In genomic region chr6:77457720-77458349, GRCh38 we compare ENCODE assay signal across 8 cellular contexts. TPM values are rescaled to one million over a fixed set of nuclear protein-coding genes. Genes with fewer than 3 reads are reported as not detected.
A peak's percentile ranks its signal among the peaks of the same experiment; 100 is the strongest.
DNase-seq lines count a peak whose midpoint lies in the region; ATAC-seq and TF ChIP-seq lines count a peak whose summit lies in the region.

No MANE protein-coding gene starts in this region.

- peaks cover 29% of the 10 kb centered on the region for H3K27me3 Mint-ChIP-seq in activated CD8-positive, alpha-beta T cell treated with anti-CD3 and anti-CD28 coated beads for 36 hours

- TF ChIP-seq POLR2A in sigmoid colon (IDR thresholded peaks at IDR 0.05), result no peak

- intact Hi-C loops in activated CD8-positive, alpha-beta T cell treated with anti-CD3 and anti-CD28 coated beads for 36 hours (cut with micrococcal nuclease), result loop anchor here (5.0 kb wide), 2 partner anchors 1526 to 1566 kb away; no protein-coding TSS in a partner anchor
- intact Hi-C loops in sigmoid colon (cut with DNase I), result loop anchor here (10.0 kb wide), 1 partner anchor 1523 kb away; no protein-coding TSS in a partner anchor

- peaks cover 10% of the 10 kb centered on the region for H3K4me1 ChIP-seq in cardiac muscle cell (ENCODE audit: low read depth)
- peaks cover 0 to 5% (median under 1%) of the 10 kb centered on the region in 4 donors for H3K4me1 ChIP-seq in sigmoid colon

- no peak for TF ChIP-seq EP300 in sigmoid colon (IDR thresholded peaks at IDR 0.05)

- POLR2A ChIA-PET in activated CD8-positive, alpha-beta T cell treated with anti-CD3 and anti-CD28 coated beads for 36 hours (lab: Charles Lee), result no interaction called here

- H3K27ac ChIP-seq in cardiac muscle cell, result no peak overlapping the region
- H3K27ac ChIP-seq in sigmoid colon, result peak overlapping the region in 1 of 4 donors; percentile 35

- H3K9me3 ChIP-seq in cardiac muscle cell (ENCODE audit: low read depth) (no peaks in the 10 kb centered on the region), sigmoid colon (no peaks in the 10 kb centered on the region)

- DNase-seq in AG20443 (ENCODE audit: low spot score) (peak; percentile 81), NCI-H1930 (lab: John Stamatoyannopoulos, UW) (peak; percentile 24 to 41), cardiac muscle cell (ENCODE audit: low read depth in 1 of 2, low spot score in 1 of 2) (peak; percentile 87 to 97), sigmoid colon (peak; percentile 62)
- DNase-seq in activated CD8-positive, alpha-beta T cell treated with anti-CD3 and anti-CD28 coated beads for 36 hours, result peak; percentile 69

- H3K27ac Mint-ChIP-seq in activated CD8-positive, alpha-beta T cell treated with anti-CD3 and anti-CD28 coated beads for 36 hours, result no peak overlapping the region

- ATAC-seq in HG02798 (IDR thresholded peaks at IDR 0.05; ENCODE audit: poor library complexity, unreplicated experiment) (peak; percentile 86), GM18867 (IDR thresholded peaks at IDR 0.05; ENCODE audit: unreplicated experiment) (no peak)
- ATAC-seq in activated CD8-positive, alpha-beta T cell treated with anti-CD3 and anti-CD28 coated beads for 36 hours, result no peak

- CTCF ChIA-PET in activated CD8-positive, alpha-beta T cell treated with anti-CD3 and anti-CD28 coated beads for 36 hours (lab: Charles Lee), result interaction anchor here (0.6 to 2.2 kb wide), 7 partner anchors 9 to 1564 kb away, joined by 3 to 11 read pairs (median 5); no protein-coding TSS in a partner anchor

- H3K27me3 ChIP-seq in cardiac muscle cell, result peaks cover 1% of the 10 kb centered on the region
- H3K27me3 ChIP-seq in sigmoid colon, result peaks cover 0 to 33% (median 11%) of the 10 kb centered on the region in 3 donors

- H3K9me3 Mint-ChIP-seq in activated CD8-positive, alpha-beta T cell treated with anti-CD3 and anti-CD28 coated beads for 36 hours, result no peaks in the 10 kb centered on the region

- H3K4me3 ChIP-seq in cardiac muscle cell, result no peak overlapping the region
- no peak overlapping the region for H3K4me3 ChIP-seq in sigmoid colon

- WGBS in sigmoid colon, 2 donors, result 19 to 20% methylated on average over 6 of the region's 6 CpGs

- H3K36me3 Mint-ChIP-seq in activated CD8-positive, alpha-beta T cell treated with anti-CD3 and anti-CD28 coated beads for 36 hours (ENCODE audit: low read depth), result no peaks in the 10 kb centered on the region

- TF ChIP-seq CTCF in GM12874 (IDR thresholded peaks at IDR 0.05; ENCODE audit: insufficient read depth, low read depth, low read length) (peak; percentile 69), cardiac muscle cell (IDR thresholded peaks at IDR 0.05; ENCODE audit: low read depth, low read length) (peak; percentile 70), sigmoid colon (IDR thresholded peaks at IDR 0.05) (peak in 3 of 4 experiments; percentile 31 to 60 (median 39))
- peak; percentile 48 for TF ChIP-seq CTCF in activated CD8-positive, alpha-beta T cell treated with anti-CD3 and anti-CD28 coated beads for 36 hours (IDR thresholded peaks at IDR 0.05)

- H3K36me3 ChIP-seq in cardiac muscle cell (no peaks in the 10 kb centered on the region), sigmoid colon (no peaks in the 10 kb centered on the region)

- no peak overlapping the region for H3K4me3 Mint-ChIP-seq in activated CD8-positive, alpha-beta T cell treated with anti-CD3 and anti-CD28 coated beads for 36 hours

- peaks cover 1% of the 10 kb centered on the region for H3K4me1 Mint-ChIP-seq in activated CD8-positive, alpha-beta T cell treated with anti-CD3 and anti-CD28 coated beads for 36 hours (ENCODE audit: low read depth)

RNA-seq across cellular contexts. Expression of gene HTR1B, which starts 5.5 kb away (rescaled TPM):
- total RNA-seq in activated CD8-positive, alpha-beta T cell treated with anti-CD3 and anti-CD28 coated beads for 36 hours, result not detected
- 2.2 and 6.4 TPM in 2 replicates for total RNA-seq in cardiac muscle cell
- 0.97 and 2.8 TPM in 2 replicates for polyA plus RNA-seq in cardiac muscle cell
- under 1 TPM in 1 of 4 donors, not detected in 3; 0.68 TPM for total RNA-seq in sigmoid colon
- under 1 TPM in 1 of 3 donors, not detected in 2; 0.04 TPM for polyA plus RNA-seq in sigmoid colon

Comparison
In these comparisons a context has a peak if more than half of its experiments do, and no peak if none do; other contexts are left out.
1. DNase-seq: peak in every context shown above with its lines; median percentile 92 in cardiac muscle cell; 81 in AG20443; 69 in activated CD8-positive, alpha-beta T cell treated with anti-CD3 and anti-CD28 coated beads for 36 hours; 62 in sigmoid colon; 32 in NCI-H1930.